Comparison of ENCODE assay signal across 8 cellular contexts in genomic region chr4:95165926-95166524, GRCh38.
DNase-seq lines count a peak whose midpoint lies in the region; ATAC-seq, FAIRE-seq and TF ChIP-seq lines count a peak whose summit lies in the region.

No MANE protein-coding gene starts in this region.

- POLR2A ChIA-PET in PC-9 (lab: Charles Lee; ENCODE audit: unreplicated experiment) = no interaction called here

- 9 to 14% methylated on average over 3 of the region's 3 CpGs for WGBS in upper lobe of left lung, 2 donors

- no TSS peak for BruUV-seq in PC-9 (replicated peaks; lab: Mats Ljungman, UMichigan)

- no peak overlapping the region for H3K4me2 ChIP-seq in PC-9

- H3K9me3 ChIP-seq in PC-9 (ENCODE audit: insufficient read depth, low read depth) = no peaks in the 10 kb centered on the region
- H3K9me3 ChIP-seq in upper lobe of left lung = no peaks in the 10 kb centered on the region

- no peaks in the 10 kb centered on the region for H3K27me3 ChIP-seq in PC-9 (ENCODE audit: insufficient read depth, low read depth)
- H3K27me3 ChIP-seq in upper lobe of left lung = no peaks in the 10 kb centered on the region

- no peak for TF ChIP-seq POLR2A in upper lobe of left lung (IDR thresholded peaks at IDR 0.05)

- CTCF ChIA-PET in PC-9 (lab: Charles Lee) = no interaction called here

- H3K4me1 ChIP-seq in PC-9 (replicated peaks; ENCODE audit: insufficient read depth) (no peaks in the 10 kb centered on the region), upper lobe of left lung (no peaks in the 10 kb centered on the region)

- no peak overlapping the region for H3K27ac ChIP-seq in 22Rv1
- no peak overlapping the region for H3K27ac ChIP-seq in PC-9
- no peak overlapping the region for H3K27ac ChIP-seq in upper lobe of left lung

- peak; percentile 89 for FAIRE-seq in G401.6 (lab: Jason Lieb, UNC)

- ATAC-seq in GM21825 (IDR thresholded peaks at IDR 0.05; ENCODE audit: unreplicated experiment) = peak; percentile 73
- ATAC-seq in upper lobe of left lung (ENCODE audit: low FRiP score in 2 of 2) = peak in 1 of 2 donors; percentile 79

- no peak for TF ChIP-seq EP300 in upper lobe of left lung (IDR thresholded peaks at IDR 0.05)

- intact Hi-C loops in PC-9 (cut with micrococcal nuclease; ENCODE audit: unreplicated experiment) = loop anchor here (2.0 to 10.0 kb wide), 3 partner anchors 139 to 431 kb away; no protein-coding TSS in a partner anchor

- no peaks in the 10 kb centered on the region for H3K79me2 ChIP-seq in PC-9 (ENCODE audit: low read depth)

- H3K4me3 ChIP-seq in Jurkat, Clone E6-1 (ENCODE audit: low read length) = no peak overlapping the region
- no peak overlapping the region for H3K4me3 ChIP-seq in PC-9
- H3K4me3 ChIP-seq in upper lobe of left lung = no peak overlapping the region

- H3F3A ChIP-seq in PC-9 (ENCODE audit: insufficient read depth, low read depth) = no peaks in the 10 kb centered on the region

- TF ChIP-seq CTCF in 22Rv1 (IDR thresholded peaks at IDR 0.05) (peak; percentile 77), PC-9 (conservative IDR thresholded peaks at IDR 0.05) (peak; percentile 72), upper lobe of left lung (IDR thresholded peaks at IDR 0.05) (peak; percentile 38 to 73 (median 57))

- peak; percentile 72 for DNase-seq in Jurkat, Clone E6-1 (ENCODE audit: low read depth, low spot score)
- DNase-seq in PC-9 (peak in 1 of 2 experiments; percentile 36), cerebellar cortex (ENCODE audit: low spot score) (peak; percentile 77), left kidney (ENCODE audit: low read depth, low spot score) (peak; percentile 88), upper lobe of left lung (no peak)

- no peaks in the 10 kb centered on the region for H3K36me3 ChIP-seq in PC-9 (ENCODE audit: low read depth)
- no peaks in the 10 kb centered on the region for H3K36me3 ChIP-seq in upper lobe of left lung

- H4K20me1 ChIP-seq in PC-9 (ENCODE audit: insufficient read depth) = no peaks in the 10 kb centered on the region

- no peaks in the 10 kb centered on the region for H3K9me2 ChIP-seq in PC-9 (ENCODE audit: insufficient read depth)

- no peak overlapping the region for H2AFZ ChIP-seq in PC-9

Comparison
In these comparisons a context has a peak if more than half of its experiments do, and no peak if none do; other contexts are left out.
1. DNase-seq: peak in Jurkat, Clone E6-1 (single experiment), cerebellar cortex (single experiment) and left kidney (single experiment); none in upper lobe of left lung (0 of 2).
2. Peak in every context shown above with its lines, with median percentiles within 50 percentile points of each other: CTCF ChIP-seq.